Comparison of ENCODE assay signal across 14 cellular contexts in the genomic region with DNA sequence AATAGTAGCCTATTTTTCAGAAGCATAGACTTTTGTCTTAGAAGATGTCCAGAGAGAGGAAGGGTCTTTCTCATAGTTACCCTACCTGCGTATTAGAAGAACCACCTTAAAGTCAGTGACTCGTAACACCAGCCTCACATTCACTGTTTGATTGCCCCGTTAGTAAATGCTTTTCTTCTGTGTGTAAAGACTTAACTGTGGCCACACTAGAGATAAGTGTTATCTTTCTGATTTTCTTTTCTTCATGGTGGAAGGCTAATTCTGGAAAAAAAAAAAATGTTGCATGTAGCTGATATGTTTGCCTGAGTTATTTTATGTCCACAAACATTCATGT.
DNase-seq lines count a peak whose midpoint lies in the region; ATAC-seq lines count a peak whose summit lies in the region.
"Had no signal": no experiment of that assay in that cellular context is flagged by ENCODE, and none has a peak within 500 bp of the region (broad histone marks: within the 10 kb centered on the region; RNA-seq: fewer than 3 reads in every experiment).

No MANE protein-coding gene starts in this region.

- no peak for DNase-seq in T-helper 2 cell treated with Interferon-gamma antibody and Interleukin-4, amounts not matched to agents 5 μg/mL and 100 μg/mL, for 36 hours (ENCODE audit: low spot score)
- no peak for DNase-seq in T-helper 2 cell
- no peak for DNase-seq in activated naive CD8-positive, alpha-beta T cell treated with anti-CD3 and anti-CD28 coated beads, Interleukin-2, amount 50 U/mL, for 24 hours
- no peak for DNase-seq in NCI-H187 treated with DMSO at 0.1 percent for 48 hours (lab: John Stamatoyannopoulos, UW)
- DNase-seq in putamen (ENCODE audit: low spot score) = no peak
- DNase-seq in NCI-H1092 (lab: John Stamatoyannopoulos, UW) = no peak
- DNase-seq: 8988T; activated CD4-positive, alpha-beta T cell treated with anti-CD3 and anti-CD28 coated beads, Interleukin-2, amount 50 U/mL, for 4 hours; effector CD4-positive, alpha-beta T cell; kidney; NCI-H524; transverse colon had no signal

- H3K27me3 Mint-ChIP-seq in T-helper 2 cell treated with Interferon-gamma antibody and Interleukin-4, amounts not matched to agents 5 μg/mL and 100 μg/mL, for 36 hours (ENCODE audit: low read depth) = no peaks in the 10 kb centered on the region
- H3K27me3 Mint-ChIP-seq in activated naive CD8-positive, alpha-beta T cell treated with anti-CD3 and anti-CD28 coated beads, Interleukin-2, amount 50 U/mL, for 24 hours = no peaks in the 10 kb centered on the region

- peaks cover 55% of the 10 kb centered on the region for H3K4me1 Mint-ChIP-seq in T-helper 2 cell treated with Interferon-gamma antibody and Interleukin-4, amounts not matched to agents 5 μg/mL and 100 μg/mL, for 36 hours (ENCODE audit: low read depth)
- peaks cover 34% of the 10 kb centered on the region for H3K4me1 Mint-ChIP-seq in activated naive CD8-positive, alpha-beta T cell treated with anti-CD3 and anti-CD28 coated beads, Interleukin-2, amount 50 U/mL, for 24 hours

- peak overlapping the region; percentile 70 for H3K4me3 Mint-ChIP-seq in T-helper 2 cell treated with Interferon-gamma antibody and Interleukin-4, amounts not matched to agents 5 μg/mL and 100 μg/mL, for 36 hours
- peak overlapping the region; percentile 49 for H3K4me3 Mint-ChIP-seq in activated naive CD8-positive, alpha-beta T cell treated with anti-CD3 and anti-CD28 coated beads, Interleukin-2, amount 50 U/mL, for 24 hours

- peak; percentile 37 for ATAC-seq in GM21390 (IDR thresholded peaks at IDR 0.05; ENCODE audit: unreplicated experiment)
- ATAC-seq in HG03196 (IDR thresholded peaks at IDR 0.05; ENCODE audit: unreplicated experiment) = peak; percentile 27
- ATAC-seq in activated naive CD8-positive, alpha-beta T cell treated with anti-CD3 and anti-CD28 coated beads, Interleukin-2, amount 50 U/mL, for 24 hours = no peak

- peaks cover 73% of the 10 kb centered on the region for H3K36me3 Mint-ChIP-seq in T-helper 2 cell treated with Interferon-gamma antibody and Interleukin-4, amounts not matched to agents 5 μg/mL and 100 μg/mL, for 36 hours (ENCODE audit: low read depth)
- H3K36me3 Mint-ChIP-seq in activated naive CD8-positive, alpha-beta T cell treated with anti-CD3 and anti-CD28 coated beads, Interleukin-2, amount 50 U/mL, for 24 hours (ENCODE audit: low read depth) = peaks cover 39% of the 10 kb centered on the region

- H3K9me3 Mint-ChIP-seq in T-helper 2 cell treated with Interferon-gamma antibody and Interleukin-4, amounts not matched to agents 5 μg/mL and 100 μg/mL, for 36 hours = peaks cover 10% of the 10 kb centered on the region
- no peaks in the 10 kb centered on the region for H3K9me3 Mint-ChIP-seq in activated naive CD8-positive, alpha-beta T cell treated with anti-CD3 and anti-CD28 coated beads, Interleukin-2, amount 50 U/mL, for 24 hours

- H3K27ac Mint-ChIP-seq in T-helper 2 cell treated with Interferon-gamma antibody and Interleukin-4, amounts not matched to agents 5 μg/mL and 100 μg/mL, for 36 hours = peak overlapping the region; percentile 87
- H3K27ac Mint-ChIP-seq in activated naive CD8-positive, alpha-beta T cell treated with anti-CD3 and anti-CD28 coated beads, Interleukin-2, amount 50 U/mL, for 24 hours = peak overlapping the region; percentile 35
